1 cellular context compared by ENCODE assay signal in the genomic region with DNA sequence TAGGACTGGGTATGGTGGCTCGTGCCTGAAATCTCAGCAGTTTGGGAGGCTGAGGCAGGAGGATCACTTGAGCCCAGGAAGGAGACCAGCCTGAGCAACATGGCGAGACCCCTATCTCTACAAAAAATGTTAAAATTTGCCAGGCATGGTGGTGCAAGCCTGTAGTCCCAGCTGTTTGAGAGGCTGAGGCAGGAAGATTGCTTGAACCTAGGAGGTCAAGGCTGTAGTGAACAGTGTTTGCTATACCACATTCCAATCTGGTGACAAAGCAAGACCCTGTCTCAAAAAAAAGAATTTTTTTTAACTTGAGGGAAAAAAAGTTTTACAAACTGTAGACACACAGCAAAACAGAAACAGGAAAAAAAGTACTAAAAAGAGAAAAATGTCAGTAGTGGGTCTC.
TF ChIP-seq lines count a peak whose summit lies in the region.

No MANE protein-coding gene starts in this region.

TF ChIP-seq in HepG2, 621 proteins besides CTCF, POLR2A, EP300 and RAD21 (continued from another document):
- TF ChIP-seq, protein P1, sequence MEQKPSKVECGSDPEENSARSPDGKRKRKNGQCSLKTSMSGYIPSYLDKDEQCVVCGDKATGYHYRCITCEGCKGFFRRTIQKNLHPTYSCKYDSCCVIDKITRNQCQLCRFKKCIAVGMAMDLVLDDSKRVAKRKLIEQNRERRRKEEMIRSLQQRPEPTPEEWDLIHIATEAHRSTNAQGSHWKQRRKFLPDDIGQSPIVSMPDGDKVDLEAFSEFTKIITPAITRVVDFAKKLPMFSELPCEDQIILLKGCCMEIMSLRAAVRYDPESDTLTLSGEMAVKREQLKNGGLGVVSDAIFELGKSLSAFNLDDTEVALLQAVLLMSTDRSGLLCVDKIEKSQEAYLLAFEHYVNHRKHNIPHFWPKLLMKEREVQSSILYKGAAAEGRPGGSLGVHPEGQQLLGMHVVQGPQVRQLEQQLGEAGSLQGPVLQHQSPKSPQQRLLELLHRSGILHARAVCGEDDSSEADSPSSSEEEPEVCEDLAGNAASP (CRISPR knock-in tag; IDR thresholded peaks at IDR 0.05; ENCODE audit: borderline replicate concordance), result peak; percentile 14; the same call in 1 of the 2 replicates
- TF ChIP-seq HMG20A (CRISPR knock-in tag; IDR thresholded peaks at IDR 0.05; ENCODE audit: borderline replicate concordance), result 0 out of 2 replicates have a peak, but pooled peaks have one; percentile 18
- peak; percentile 41; the same call in 1 of the 2 replicates for TF ChIP-seq NCOA2 (CRISPR knock-in tag; IDR thresholded peaks at IDR 0.05)
- TF ChIP-seq FOSL1 (CRISPR knock-in tag; IDR thresholded peaks at IDR 0.05; ENCODE audit: borderline replicate concordance), result peak; percentile 76; the same call in 1 of the 2 replicates
- peak; percentile 56 to 60; a peak in 2 of 4 replicates for TF ChIP-seq NR2F1 (CRISPR knock-in tag; IDR thresholded peaks at IDR 0.05)
- TF ChIP-seq ZMYM4 (CRISPR knock-in tag; IDR thresholded peaks at IDR 0.05), result 0 out of 2 replicates have a peak, but pooled peaks have one; percentile 26
- TF ChIP-seq, protein P2, sequence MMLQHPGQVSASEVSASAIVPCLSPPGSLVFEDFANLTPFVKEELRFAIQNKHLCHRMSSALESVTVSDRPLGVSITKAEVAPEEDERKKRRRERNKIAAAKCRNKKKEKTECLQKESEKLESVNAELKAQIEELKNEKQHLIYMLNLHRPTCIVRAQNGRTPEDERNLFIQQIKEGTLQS (CRISPR knock-in tag; IDR thresholded peaks at IDR 0.05), result peak; percentile 74; the same call in 1 of the 2 replicates
- TF ChIP-seq GTF2F1 (IDR thresholded peaks at IDR 0.05; ENCODE audit: low read length), result no peak
- no peak for TF ChIP-seq CEBPB (IDR thresholded peaks at IDR 0.05; ENCODE audit: borderline replicate concordance, low read depth, low read length)
- TF ChIP-seq FOXA3 (CRISPR knock-in tag; IDR thresholded peaks at IDR 0.05), result 0 out of 2 replicates have a peak, but pooled peaks have one; percentile 30
- TF ChIP-seq, protein P3, sequence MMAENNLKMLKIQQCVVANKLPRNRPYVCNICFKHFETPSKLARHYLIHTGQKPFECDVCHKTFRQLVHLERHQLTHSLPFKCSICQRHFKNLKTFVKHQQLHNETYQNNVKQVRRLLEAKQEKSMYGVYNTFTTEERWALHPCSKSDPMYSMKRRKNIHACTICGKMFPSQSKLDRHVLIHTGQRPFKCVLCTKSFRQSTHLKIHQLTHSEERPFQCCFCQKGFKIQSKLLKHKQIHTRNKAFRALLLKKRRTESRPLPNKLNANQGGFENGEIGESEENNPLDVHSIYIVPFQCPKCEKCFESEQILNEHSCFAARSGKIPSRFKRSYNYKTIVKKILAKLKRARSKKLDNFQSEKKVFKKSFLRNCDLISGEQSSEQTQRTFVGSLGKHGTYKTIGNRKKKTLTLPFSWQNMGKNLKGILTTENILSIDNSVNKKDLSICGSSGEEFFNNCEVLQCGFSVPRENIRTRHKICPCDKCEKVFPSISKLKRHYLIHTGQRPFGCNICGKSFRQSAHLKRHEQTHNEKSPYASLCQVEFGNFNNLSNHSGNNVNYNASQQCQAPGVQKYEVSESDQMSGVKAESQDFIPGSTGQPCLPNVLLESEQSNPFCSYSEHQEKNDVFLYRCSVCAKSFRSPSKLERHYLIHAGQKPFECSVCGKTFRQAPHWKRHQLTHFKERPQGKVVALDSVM (CRISPR knock-in tag; IDR thresholded peaks at IDR 0.05), result peak; percentile 84
- TF ChIP-seq HDAC2 (CRISPR knock-in tag; IDR thresholded peaks at IDR 0.05), result peak; percentile 13; the same call in 1 of the 2 replicates
- peak; percentile 87 for TF ChIP-seq ZNF460 (CRISPR knock-in tag; IDR thresholded peaks at IDR 0.05; ENCODE audit: borderline replicate concordance)
- TF ChIP-seq, protein P4, sequence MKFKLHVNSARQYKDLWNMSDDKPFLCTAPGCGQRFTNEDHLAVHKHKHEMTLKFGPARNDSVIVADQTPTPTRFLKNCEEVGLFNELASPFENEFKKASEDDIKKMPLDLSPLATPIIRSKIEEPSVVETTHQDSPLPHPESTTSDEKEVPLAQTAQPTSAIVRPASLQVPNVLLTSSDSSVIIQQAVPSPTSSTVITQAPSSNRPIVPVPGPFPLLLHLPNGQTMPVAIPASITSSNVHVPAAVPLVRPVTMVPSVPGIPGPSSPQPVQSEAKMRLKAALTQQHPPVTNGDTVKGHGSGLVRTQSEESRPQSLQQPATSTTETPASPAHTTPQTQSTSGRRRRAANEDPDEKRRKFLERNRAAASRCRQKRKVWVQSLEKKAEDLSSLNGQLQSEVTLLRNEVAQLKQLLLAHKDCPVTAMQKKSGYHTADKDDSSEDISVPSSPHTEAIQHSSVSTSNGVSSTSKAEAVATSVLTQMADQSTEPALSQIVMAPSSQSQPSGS (CRISPR knock-in tag; IDR thresholded peaks at IDR 0.05), result peak; percentile 20; the same call in 1 of the 2 replicates
- TF ChIP-seq CBFB (CRISPR knock-in tag; IDR thresholded peaks at IDR 0.05), result no peak
- TF ChIP-seq TAF15 (IDR thresholded peaks at IDR 0.05; ENCODE audit: low read depth, low read length, poor library complexity, severe bottlenecking), result no peak
- no peak for TF ChIP-seq SKI (IDR thresholded peaks at IDR 0.05; ENCODE audit: partially characterized antibody)
- peak; percentile 88 for TF ChIP-seq FOSL2 (CRISPR knock-in tag; IDR thresholded peaks at IDR 0.05)
- peak; percentile 77 for TF ChIP-seq JUND (CRISPR knock-in tag; IDR thresholded peaks at IDR 0.05)
- peak; percentile 51; the same call in 1 of the 2 replicates for TF ChIP-seq SAP130 (CRISPR knock-in tag; IDR thresholded peaks at IDR 0.05; ENCODE audit: low read depth)
- peak; percentile 89 for TF ChIP-seq TEAD3 (CRISPR knock-in tag; optimal IDR thresholded peaks at IDR 0.05; ENCODE audit: borderline replicate concordance)
- peak; percentile 39; the same call in 1 of the 2 replicates for TF ChIP-seq NR2F2 (IDR thresholded peaks at IDR 0.05; ENCODE audit: borderline replicate concordance, low read depth)
- peak; percentile 82 for TF ChIP-seq NR2F6 (IDR thresholded peaks at IDR 0.05)
- TF ChIP-seq NR2F6 (CRISPR knock-in tag; IDR thresholded peaks at IDR 0.05), result peak; percentile 91
- 0 out of 2 replicates have a peak, but pooled peaks have one; percentile 19 for TF ChIP-seq CREM (IDR thresholded peaks at IDR 0.05)
- no peak for TF ChIP-seq CREM (CRISPR knock-in tag; IDR thresholded peaks at IDR 0.05)
